ENCODE assay signal across 1 cellular context in the genomic region with DNA sequence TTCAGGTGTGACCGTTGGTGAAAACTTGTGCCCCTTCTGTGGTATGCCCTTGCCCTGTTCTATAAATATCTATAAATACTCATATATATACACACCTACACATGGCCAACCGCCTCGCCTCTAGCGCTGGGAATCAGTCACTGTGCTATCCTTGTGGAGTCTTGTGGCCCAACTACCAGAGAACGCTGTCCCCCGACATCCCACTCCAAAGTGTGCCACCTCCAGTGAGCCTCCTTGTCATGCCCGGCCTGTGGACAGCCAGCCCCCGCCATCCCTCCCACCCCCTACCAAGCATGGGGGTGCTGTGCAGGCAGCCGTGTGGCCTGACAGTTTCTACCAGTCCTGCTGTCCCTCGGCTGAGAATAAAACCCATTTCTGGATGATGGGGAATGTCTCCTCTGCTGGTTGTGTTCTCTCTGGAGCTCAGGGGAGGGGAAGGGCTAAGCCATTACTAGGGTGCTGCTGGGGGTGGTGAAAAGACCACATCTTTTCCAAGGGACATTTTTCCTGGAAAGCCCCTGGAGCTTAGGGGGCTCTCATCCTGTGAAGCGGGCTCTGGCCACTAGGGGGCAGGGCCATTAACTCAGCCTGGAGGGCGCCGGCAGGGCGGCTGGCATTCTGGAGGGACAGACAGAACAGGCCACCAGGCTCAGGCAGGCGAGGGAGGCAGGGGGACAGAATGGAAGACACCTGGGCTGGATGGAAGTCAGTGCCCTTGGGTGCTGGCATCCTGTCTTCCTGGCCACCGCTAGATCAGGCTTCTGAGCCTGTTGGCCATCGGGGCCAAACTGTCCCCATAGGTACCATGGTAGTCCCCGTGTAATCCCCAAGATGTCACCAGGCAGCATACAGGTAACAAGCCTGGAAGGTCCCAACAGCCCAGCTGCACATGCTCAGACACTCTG.
TF ChIP-seq lines count a peak whose summit lies in the region.

No MANE protein-coding gene starts in this region.

TF ChIP-seq in K562, 482 proteins besides CTCF, POLR2A, EP300 and RAD21 (continued from another document and continues in another):
- TF ChIP-seq, protein P1, sequence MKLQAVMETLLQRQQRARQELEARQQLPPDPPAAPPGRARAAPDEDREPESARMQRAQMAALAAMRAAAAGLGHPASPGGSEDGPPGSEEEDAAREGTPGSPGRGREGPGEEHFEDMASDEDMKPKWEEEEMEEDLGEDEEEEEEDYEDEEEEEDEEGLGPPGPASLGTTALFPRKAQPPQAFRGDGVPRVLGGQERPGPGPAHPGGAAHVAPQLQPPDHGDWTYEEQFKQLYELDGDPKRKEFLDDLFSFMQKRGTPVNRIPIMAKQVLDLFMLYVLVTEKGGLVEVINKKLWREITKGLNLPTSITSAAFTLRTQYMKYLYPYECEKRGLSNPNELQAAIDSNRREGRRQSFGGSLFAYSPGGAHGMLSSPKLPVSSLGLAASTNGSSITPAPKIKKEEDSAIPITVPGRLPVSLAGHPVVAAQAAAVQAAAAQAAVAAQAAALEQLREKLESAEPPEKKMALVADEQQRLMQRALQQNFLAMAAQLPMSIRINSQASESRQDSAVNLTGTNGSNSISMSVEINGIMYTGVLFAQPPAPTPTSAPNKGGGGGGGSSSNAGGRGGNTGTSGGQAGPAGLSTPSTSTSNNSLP (IDR thresholded peaks at IDR 0.05; ENCODE audit: borderline replicate concordance, low read depth, low read length) = no peak
- TF ChIP-seq GATA2 (CRISPR knock-in tag; IDR thresholded peaks at IDR 0.05) (no peak), PML (IDR thresholded peaks at IDR 0.05; ENCODE audit: low read length) (no peak; the same call in 1 of the 2 replicates), GATAD2B (IDR thresholded peaks at IDR 0.05; ENCODE audit: borderline replicate concordance) (no peak), RCOR1 (IDR thresholded peaks at IDR 0.05; ENCODE audit: borderline replicate concordance in 1 of 2, low read depth in 2 of 2, low read length in 2 of 2) (peak in 1 of 2 experiments; percentile 83; a peak in 2 of 4 replicates), RBM25 (IDR thresholded peaks at IDR 0.05; ENCODE audit: low read depth, low read length, severe bottlenecking) (no peak), KLF1 (tag; IDR thresholded peaks at IDR 0.05) (peak; percentile 26; the same call in 1 of the 2 replicates), FOXA3 (CRISPR knock-in tag; conservative IDR thresholded peaks at IDR 0.05 in 1 of 2, IDR thresholded peaks at IDR 0.05 in 1 of 2) (peak in 1 of 2 experiments; percentile 11; a peak in 1 of 4 replicates), CC2D1A (IDR thresholded peaks at IDR 0.05) (peak; percentile 29), SMARCE1 (IDR thresholded peaks at IDR 0.05) (no peak), U2AF1 (optimal IDR thresholded peaks at IDR 0.05; ENCODE audit: low read depth, low read length) (no peak), ZNF384 (IDR thresholded peaks at IDR 0.05; ENCODE audit: low read depth, low read length) (peak; percentile 30; the same call in 1 of the 2 replicates), MAFK (IDR thresholded peaks at IDR 0.05; ENCODE audit: low read length) (0 out of 2 replicates have a peak, but pooled peaks have one; percentile 1), RFX7 (CRISPR knock-in tag; IDR thresholded peaks at IDR 0.05) (0 out of 2 replicates have a peak, but pooled peaks have one; percentile 51), RFX5 (IDR thresholded peaks at IDR 0.05; ENCODE audit: low read depth, low read length) (0 out of 2 replicates have a peak, but pooled peaks have one; percentile 22), ZNF696 (CRISPR knock-in tag; conservative IDR thresholded peaks at IDR 0.05) (peak; percentile 64; the same call in 1 of the 2 replicates), JUND (IDR thresholded peaks at IDR 0.05; ENCODE audit: borderline replicate concordance, low read depth, low read length) (peak; percentile 55), JUND (tag; IDR thresholded peaks at IDR 0.05; ENCODE audit: borderline replicate concordance, low read depth, low read length) (no peak; the same call in 2 of the 3 replicates), MEIS2 (IDR thresholded peaks at IDR 0.05; ENCODE audit: partially characterized antibody) (no peak), HOXB6 (CRISPR knock-in tag; IDR thresholded peaks at IDR 0.05; ENCODE audit: borderline replicate concordance) (no peak), SRF (CRISPR knock-in tag; IDR thresholded peaks at IDR 0.05) (no peak), ERF (CRISPR knock-in tag; IDR thresholded peaks at IDR 0.05) (peak; percentile 73; the same call in 1 of the 2 replicates), RNF2 (IDR thresholded peaks at IDR 0.05) (no peak), HMG20A (CRISPR knock-in tag; conservative IDR thresholded peaks at IDR 0.05) (no peak), TRIM28 (IDR thresholded peaks at IDR 0.05) (peak; percentile 45; the same call in 1 of the 2 replicates), RBM39 (optimal IDR thresholded peaks at IDR 0.05; ENCODE audit: low read depth, low read length) (no peak), ZEB2 (IDR thresholded peaks at IDR 0.05) (no peak), NFIX (CRISPR knock-in tag; IDR thresholded peaks at IDR 0.05; ENCODE audit: low read depth) (no peak), MCM2 (IDR thresholded peaks at IDR 0.05; ENCODE audit: low read depth) (no peak), SMAD3 (CRISPR knock-in tag; conservative IDR thresholded peaks at IDR 0.05) (0 out of 2 replicates have a peak, but pooled peaks have one; percentile 13), NUFIP1 (IDR thresholded peaks at IDR 0.05; ENCODE audit: partially characterized antibody) (no peak), POLR2B (IDR thresholded peaks at IDR 0.05; ENCODE audit: low read depth, partially characterized antibody) (peak; percentile 60), PCBP2 (IDR thresholded peaks at IDR 0.05; ENCODE audit: low read depth, low read length, poor library complexity, severe bottlenecking) (no peak), ZNF57 (CRISPR knock-in tag; IDR thresholded peaks at IDR 0.05) (no peak), ZNF217 (CRISPR knock-in tag; IDR thresholded peaks at IDR 0.05) (no peak), PURB (CRISPR knock-in tag; IDR thresholded peaks at IDR 0.05; ENCODE audit: low read depth) (no peak)
- TF ChIP-seq, protein P2, sequence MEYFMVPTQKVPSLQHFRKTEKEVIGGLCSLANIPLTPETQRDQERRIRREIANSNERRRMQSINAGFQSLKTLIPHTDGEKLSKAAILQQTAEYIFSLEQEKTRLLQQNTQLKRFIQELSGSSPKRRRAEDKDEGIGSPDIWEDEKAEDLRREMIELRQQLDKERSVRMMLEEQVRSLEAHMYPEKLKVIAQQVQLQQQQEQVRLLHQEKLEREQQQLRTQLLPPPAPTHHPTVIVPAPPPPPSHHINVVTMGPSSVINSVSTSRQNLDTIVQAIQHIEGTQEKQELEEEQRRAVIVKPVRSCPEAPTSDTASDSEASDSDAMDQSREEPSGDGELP (CRISPR knock-in tag; IDR thresholded peaks at IDR 0.05; ENCODE audit: borderline replicate concordance) = no peak
- TF ChIP-seq, protein P3, sequence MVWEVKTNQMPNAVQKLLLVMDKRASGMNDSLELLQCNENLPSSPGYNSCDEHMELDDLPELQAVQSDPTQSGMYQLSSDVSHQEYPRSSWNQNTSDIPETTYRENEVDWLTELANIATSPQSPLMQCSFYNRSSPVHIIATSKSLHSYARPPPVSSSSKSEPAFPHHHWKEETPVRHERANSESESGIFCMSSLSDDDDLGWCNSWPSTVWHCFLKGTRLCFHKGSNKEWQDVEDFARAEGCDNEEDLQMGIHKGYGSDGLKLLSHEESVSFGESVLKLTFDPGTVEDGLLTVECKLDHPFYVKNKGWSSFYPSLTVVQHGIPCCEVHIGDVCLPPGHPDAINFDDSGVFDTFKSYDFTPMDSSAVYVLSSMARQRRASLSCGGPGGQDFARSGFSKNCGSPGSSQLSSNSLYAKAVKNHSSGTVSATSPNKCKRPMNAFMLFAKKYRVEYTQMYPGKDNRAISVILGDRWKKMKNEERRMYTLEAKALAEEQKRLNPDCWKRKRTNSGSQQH (CRISPR knock-in tag; IDR thresholded peaks at IDR 0.05) = 0 out of 2 replicates have a peak, but pooled peaks have one; percentile 7
- TF ChIP-seq, protein P4, sequence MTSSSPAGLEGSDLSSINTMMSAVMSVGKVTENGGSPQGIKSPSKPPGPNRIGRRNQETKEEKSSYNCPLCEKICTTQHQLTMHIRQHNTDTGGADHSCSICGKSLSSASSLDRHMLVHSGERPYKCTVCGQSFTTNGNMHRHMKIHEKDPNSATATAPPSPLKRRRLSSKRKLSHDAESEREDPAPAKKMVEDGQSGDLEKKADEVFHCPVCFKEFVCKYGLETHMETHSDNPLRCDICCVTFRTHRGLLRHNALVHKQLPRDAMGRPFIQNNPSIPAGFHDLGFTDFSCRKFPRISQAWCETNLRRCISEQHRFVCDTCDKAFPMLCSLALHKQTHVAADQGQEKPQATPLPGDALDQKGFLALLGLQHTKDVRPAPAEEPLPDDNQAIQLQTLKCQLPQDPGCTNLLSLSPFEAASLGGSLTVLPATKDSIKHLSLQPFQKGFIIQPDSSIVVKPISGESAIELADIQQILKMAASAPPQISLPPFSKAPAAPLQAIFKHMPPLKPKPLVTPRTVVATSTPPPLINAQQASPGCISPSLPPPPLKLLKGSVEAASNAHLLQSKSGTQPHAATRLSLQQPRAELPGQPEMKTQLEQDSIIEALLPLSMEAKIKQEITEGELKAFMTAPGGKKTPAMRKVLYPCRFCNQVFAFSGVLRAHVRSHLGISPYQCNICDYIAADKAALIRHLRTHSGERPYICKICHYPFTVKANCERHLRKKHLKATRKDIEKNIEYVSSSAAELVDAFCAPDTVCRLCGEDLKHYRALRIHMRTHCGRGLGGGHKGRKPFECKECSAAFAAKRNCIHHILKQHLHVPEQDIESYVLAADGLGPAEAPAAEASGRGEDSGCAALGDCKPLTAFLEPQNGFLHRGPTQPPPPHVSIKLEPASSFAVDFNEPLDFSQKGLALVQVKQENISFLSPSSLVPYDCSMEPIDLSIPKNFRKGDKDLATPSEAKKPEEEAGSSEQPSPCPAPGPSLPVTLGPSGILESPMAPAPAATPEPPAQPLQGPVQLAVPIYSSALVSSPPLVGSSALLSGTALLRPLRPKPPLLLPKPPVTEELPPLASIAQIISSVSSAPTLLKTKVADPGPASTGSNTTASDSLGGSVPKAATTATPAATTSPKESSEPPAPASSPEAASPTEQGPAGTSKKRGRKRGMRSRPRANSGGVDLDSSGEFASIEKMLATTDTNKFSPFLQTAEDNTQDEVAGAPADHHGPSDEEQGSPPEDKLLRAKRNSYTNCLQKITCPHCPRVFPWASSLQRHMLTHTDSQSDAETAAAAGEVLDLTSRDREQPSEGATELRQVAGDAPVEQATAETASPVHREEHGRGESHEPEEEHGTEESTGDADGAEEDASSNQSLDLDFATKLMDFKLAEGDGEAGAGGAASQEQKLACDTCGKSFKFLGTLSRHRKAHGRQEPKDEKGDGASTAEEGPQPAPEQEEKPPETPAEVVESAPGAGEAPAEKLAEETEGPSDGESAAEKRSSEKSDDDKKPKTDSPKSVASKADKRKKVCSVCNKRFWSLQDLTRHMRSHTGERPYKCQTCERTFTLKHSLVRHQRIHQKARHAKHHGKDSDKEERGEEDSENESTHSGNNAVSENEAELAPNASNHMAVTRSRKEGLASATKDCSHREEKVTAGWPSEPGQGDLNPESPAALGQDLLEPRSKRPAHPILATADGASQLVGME (CRISPR knock-in tag; IDR thresholded peaks at IDR 0.05) = 0 out of 2 replicates have a peak, but pooled peaks have one; percentile 30
- TF ChIP-seq, protein P5, sequence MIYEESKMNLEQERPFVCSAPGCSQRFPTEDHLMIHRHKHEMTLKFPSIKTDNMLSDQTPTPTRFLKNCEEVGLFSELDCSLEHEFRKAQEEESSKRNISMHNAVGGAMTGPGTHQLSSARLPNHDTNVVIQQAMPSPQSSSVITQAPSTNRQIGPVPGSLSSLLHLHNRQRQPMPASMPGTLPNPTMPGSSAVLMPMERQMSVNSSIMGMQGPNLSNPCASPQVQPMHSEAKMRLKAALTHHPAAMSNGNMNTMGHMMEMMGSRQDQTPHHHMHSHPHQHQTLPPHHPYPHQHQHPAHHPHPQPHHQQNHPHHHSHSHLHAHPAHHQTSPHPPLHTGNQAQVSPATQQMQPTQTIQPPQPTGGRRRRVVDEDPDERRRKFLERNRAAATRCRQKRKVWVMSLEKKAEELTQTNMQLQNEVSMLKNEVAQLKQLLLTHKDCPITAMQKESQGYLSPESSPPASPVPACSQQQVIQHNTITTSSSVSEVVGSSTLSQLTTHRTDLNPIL (CRISPR knock-in tag; IDR thresholded peaks at IDR 0.05) = no peak
- TF ChIP-seq, protein P6, sequence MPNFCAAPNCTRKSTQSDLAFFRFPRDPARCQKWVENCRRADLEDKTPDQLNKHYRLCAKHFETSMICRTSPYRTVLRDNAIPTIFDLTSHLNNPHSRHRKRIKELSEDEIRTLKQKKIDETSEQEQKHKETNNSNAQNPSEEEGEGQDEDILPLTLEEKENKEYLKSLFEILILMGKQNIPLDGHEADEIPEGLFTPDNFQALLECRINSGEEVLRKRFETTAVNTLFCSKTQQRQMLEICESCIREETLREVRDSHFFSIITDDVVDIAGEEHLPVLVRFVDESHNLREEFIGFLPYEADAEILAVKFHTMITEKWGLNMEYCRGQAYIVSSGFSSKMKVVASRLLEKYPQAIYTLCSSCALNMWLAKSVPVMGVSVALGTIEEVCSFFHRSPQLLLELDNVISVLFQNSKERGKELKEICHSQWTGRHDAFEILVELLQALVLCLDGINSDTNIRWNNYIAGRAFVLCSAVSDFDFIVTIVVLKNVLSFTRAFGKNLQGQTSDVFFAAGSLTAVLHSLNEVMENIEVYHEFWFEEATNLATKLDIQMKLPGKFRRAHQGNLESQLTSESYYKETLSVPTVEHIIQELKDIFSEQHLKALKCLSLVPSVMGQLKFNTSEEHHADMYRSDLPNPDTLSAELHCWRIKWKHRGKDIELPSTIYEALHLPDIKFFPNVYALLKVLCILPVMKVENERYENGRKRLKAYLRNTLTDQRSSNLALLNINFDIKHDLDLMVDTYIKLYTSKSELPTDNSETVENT (CRISPR knock-in tag; IDR thresholded peaks at IDR 0.05) = peak; percentile 62
- TF ChIP-seq, protein P7, sequence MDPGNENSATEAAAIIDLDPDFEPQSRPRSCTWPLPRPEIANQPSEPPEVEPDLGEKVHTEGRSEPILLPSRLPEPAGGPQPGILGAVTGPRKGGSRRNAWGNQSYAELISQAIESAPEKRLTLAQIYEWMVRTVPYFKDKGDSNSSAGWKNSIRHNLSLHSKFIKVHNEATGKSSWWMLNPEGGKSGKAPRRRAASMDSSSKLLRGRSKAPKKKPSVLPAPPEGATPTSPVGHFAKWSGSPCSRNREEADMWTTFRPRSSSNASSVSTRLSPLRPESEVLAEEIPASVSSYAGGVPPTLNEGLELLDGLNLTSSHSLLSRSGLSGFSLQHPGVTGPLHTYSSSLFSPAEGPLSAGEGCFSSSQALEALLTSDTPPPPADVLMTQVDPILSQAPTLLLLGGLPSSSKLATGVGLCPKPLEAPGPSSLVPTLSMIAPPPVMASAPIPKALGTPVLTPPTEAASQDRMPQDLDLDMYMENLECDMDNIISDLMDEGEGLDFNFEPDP (CRISPR knock-in tag; IDR thresholded peaks at IDR 0.05) = 0 out of 2 replicates have a peak, but pooled peaks have one; percentile 5
- TF ChIP-seq, protein P8, sequence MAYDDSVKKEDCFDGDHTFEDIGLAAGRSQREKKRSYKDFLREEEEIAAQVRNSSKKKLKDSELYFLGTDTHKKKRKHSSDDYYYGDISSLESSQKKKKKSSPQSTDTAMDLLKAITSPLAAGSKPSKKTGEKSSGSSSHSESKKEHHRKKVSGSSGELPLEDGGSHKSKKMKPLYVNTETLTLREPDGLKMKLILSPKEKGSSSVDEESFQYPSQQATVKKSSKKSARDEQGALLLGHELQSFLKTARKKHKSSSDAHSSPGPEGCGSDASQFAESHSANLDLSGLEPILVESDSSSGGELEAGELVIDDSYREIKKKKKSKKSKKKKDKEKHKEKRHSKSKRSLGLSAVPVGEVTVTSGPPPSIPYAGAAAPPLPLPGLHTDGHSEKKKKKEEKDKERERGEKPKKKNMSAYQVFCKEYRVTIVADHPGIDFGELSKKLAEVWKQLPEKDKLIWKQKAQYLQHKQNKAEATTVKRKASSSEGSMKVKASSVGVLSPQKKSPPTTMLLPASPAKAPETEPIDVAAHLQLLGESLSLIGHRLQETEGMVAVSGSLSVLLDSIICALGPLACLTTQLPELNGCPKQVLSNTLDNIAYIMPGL (CRISPR knock-in tag; IDR thresholded peaks at IDR 0.05) = peak; percentile 70; the same call in 1 of the 2 replicates
